27 cellular contexts compared by ENCODE assay signal in genomic region chr1:200291106-200291505, GRCh38.
"Had no signal": no experiment of that assay in that cellular context is flagged by ENCODE, and none has a peak within 500 bp of the region (broad histone marks: within the 10 kb centered on the region; RNA-seq: fewer than 3 reads in every experiment).

No MANE protein-coding gene starts in this region.

- ATAC-seq: activated CD4-positive, CD25-positive, alpha-beta regulatory T cell treated with anti-CD3 and anti-CD28 coated beads, Interleukin-2, amount 50 U/mL, for 24 hours; activated CD8-positive, alpha-beta T cell treated with anti-CD3 and anti-CD28 coated beads for 36 hours; activated T-cell treated with anti-CD3 and anti-CD28 coated beads, Interleukin-2, amount 50 U/mL, for 4 hours; activated T-helper 17 cell treated with anti-CD3 and anti-CD28 coated beads, Interleukin-2, amount 50 U/mL, for 72 hours; body of pancreas; effector memory CD8-positive, alpha-beta T cell had no signal

- H3K4me1 ChIP-seq: esophagus muscularis mucosa had no signal

- DNase-seq: activated B cell treated with CpG ODN at 0.5 μM for 24 hours; activated CD4-positive, alpha-beta T cell treated with anti-CD3 and anti-CD28 coated beads for 48 hours; activated CD4-positive, alpha-beta T cell treated with anti-CD3 and anti-CD28 coated beads, Interleukin-2, amount 50 U/mL, for 1 hour; activated CD4-positive, alpha-beta T cell treated with anti-CD3 and anti-CD28 coated beads, Interleukin-2, amount 50 U/mL, for 48 hours; activated CD8-positive, alpha-beta memory T cell treated with anti-CD3 and anti-CD28 coated beads for 24 hours; activated CD8-positive, alpha-beta T cell treated with anti-CD3 and anti-CD28 coated beads for 36 hours; activated effector memory CD4-positive, alpha-beta T cell treated with Interleukin-2 at 50 U/mL for 16 hours; activated gamma-delta T cell treated with Interleukin-2 at 50 U/mL for 16 hours; activated naive CD4-positive, alpha-beta T cell treated with anti-CD3 and anti-CD28 coated beads, Interleukin-2, amount 50 U/mL, for 16 hours; activated naive CD4-positive, alpha-beta T cell treated with Interleukin-2 at 50 U/mL for 16 hours; activated T-cell treated with anti-CD3 and anti-CD28 coated beads, Interleukin-2, amount 50 U/mL, for 4 hours; amniotic stem cell; body of pancreas; caudate nucleus; cortex of kidney; dermis blood vessel endothelial cell; effector CD4-positive, alpha-beta T cell; effector memory CD8-positive, alpha-beta T cell; erythroblast; foreskin melanocyte; head of caudate nucleus; hippocampal formation; T-helper 9 cell; WERI-Rb-1 had no signal

- H3K27ac ChIP-seq: body of pancreas, esophagus muscularis mucosa, WERI-Rb-1 had no signal

- H3K9me3 ChIP-seq: body of pancreas, esophagus muscularis mucosa had no signal

- H3K27me3 ChIP-seq: body of pancreas, esophagus muscularis mucosa had no signal

- H3K36me3 ChIP-seq: esophagus muscularis mucosa, WERI-Rb-1 had no signal

- H3K4me3 ChIP-seq: body of pancreas, esophagus muscularis mucosa had no signal
